ENCODE assay signal across 8 cellular contexts in the genomic region with DNA sequence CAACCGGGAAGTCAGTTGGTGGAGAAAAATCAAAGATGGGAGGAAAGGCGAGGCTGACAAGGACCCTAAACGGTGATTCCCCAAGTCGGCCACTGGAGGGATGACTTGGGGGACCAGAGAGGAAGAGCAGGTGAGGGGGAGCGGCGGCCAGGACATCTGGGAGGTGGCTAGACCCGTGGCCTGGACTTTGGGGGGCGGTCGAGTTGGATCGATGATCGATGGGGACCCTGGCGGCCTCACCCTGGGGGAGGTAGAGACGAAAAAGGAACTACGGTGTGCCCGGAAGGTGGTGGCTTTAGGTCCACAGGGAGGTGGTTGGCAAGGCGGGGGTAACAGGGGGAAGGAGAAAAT. TPM values are rescaled to one million over a fixed set of nuclear protein-coding genes. Genes with fewer than 3 reads are reported as not detected.
DNase-seq lines count a peak whose midpoint lies in the region; ATAC-seq lines count a peak whose summit lies in the region.

No MANE protein-coding gene starts in this region.

- H3K4me3 ChIP-seq in SJSA1 (peak overlapping the region; percentile 47), esophagus (ENCODE audit: low read depth in 1 of 2, low read length in 2 of 2) (peak overlapping the region; percentile 61 to 71), trophoblast cell (ENCODE audit: low read depth, low read length) (no peak overlapping the region)

- peak overlapping the region; percentile 83 for H4K8ac ChIP-seq in trophoblast cell (ENCODE audit: low read depth, low read length)

- H2AK5ac ChIP-seq in trophoblast cell (ENCODE audit: low read length) = peak overlapping the region; percentile 72

- H3K4me1 ChIP-seq in SJSA1 (replicated peaks) (peaks cover 80% of the 10 kb centered on the region), esophagus (ENCODE audit: control insufficient read depth in 2 of 2, insufficient read depth in 2 of 2, low read length in 1 of 2) (peaks cover 15 to 47% of the 10 kb centered on the region in 2 donors), trophoblast cell (ENCODE audit: control insufficient read depth in 1 of 2, insufficient read depth in 2 of 2, low read length in 2 of 2) (peaks cover 48 to 56% of the 10 kb centered on the region in 2 experiments)

- WGBS in esophagus, 2 donors = 10% methylated on average over 16 of the region's 16 CpGs
- WGBS in trophoblast cell (ENCODE audit: extremely low coverage, insufficient coverage, insufficient read length) = no CpG with 5 or more reads among the region's 16 CpGs

- H3K79me1 ChIP-seq in trophoblast cell (ENCODE audit: low read length) = peaks cover 41% of the 10 kb centered on the region

- no peak overlapping the region for H3K9ac ChIP-seq in trophoblast cell (ENCODE audit: low read length)

- no peak overlapping the region for H3K4ac ChIP-seq in trophoblast cell (ENCODE audit: low read depth, low read length)

- H3K23ac ChIP-seq in trophoblast cell (ENCODE audit: low read length) = no peak overlapping the region

- H3K27ac ChIP-seq in SJSA1 (peak overlapping the region; percentile 68), esophagus (ENCODE audit: low read depth in 2 of 2, low read length in 1 of 2) (peak overlapping the region; percentile 98), trophoblast cell (ENCODE audit: low read depth, low read length) (peak overlapping the region; percentile 22)

- DNase-seq in DMS53 (lab: John Stamatoyannopoulos, UW) (peak; percentile 61), DMS53 treated with DMSO at 0.1 percent for 48 hours (lab: John Stamatoyannopoulos, UW; ENCODE audit: unreplicated experiment) (no peak), SJSA1 (ENCODE audit: low read depth in 1 of 2, low spot score in 2 of 2) (no peak), trophoblast cell (no peak), islet precursor cell (no peak), NCI-H1048 (lab: John Stamatoyannopoulos, UW) (no peak)

- peak overlapping the region; percentile 83 for H3K14ac ChIP-seq in trophoblast cell (ENCODE audit: low read length)

- H3K4me2 ChIP-seq in trophoblast cell (ENCODE audit: low read length) = peak overlapping the region; percentile 69

- H2BK5ac ChIP-seq in trophoblast cell (ENCODE audit: low read depth, low read length, poor library complexity) = peak overlapping the region; percentile 65

- H2BK120ac ChIP-seq in trophoblast cell (ENCODE audit: insufficient read depth, low read length, poor library complexity) = peak overlapping the region; percentile 65

- peak overlapping the region; percentile 68 for H3K18ac ChIP-seq in trophoblast cell (ENCODE audit: low read length)

- H3K79me2 ChIP-seq in trophoblast cell (ENCODE audit: control insufficient read depth, insufficient read depth, low read length, poor library complexity) = peaks cover 5% of the 10 kb centered on the region

- peak overlapping the region; percentile 80 for H2BK12ac ChIP-seq in trophoblast cell (ENCODE audit: low read length)

- H3K36me3 ChIP-seq in SJSA1 = peaks cover 30% of the 10 kb centered on the region
- H3K36me3 ChIP-seq in esophagus (ENCODE audit: control insufficient read depth in 2 of 2, insufficient read depth in 2 of 2, low read length in 1 of 2) = peaks cover 6 to 11% of the 10 kb centered on the region in 2 donors
- peaks cover 17 to 21% of the 10 kb centered on the region in 2 experiments for H3K36me3 ChIP-seq in trophoblast cell (ENCODE audit: control insufficient read depth in 1 of 2, insufficient read depth in 2 of 2, low read length in 2 of 2)

- H2AFZ ChIP-seq in trophoblast cell (ENCODE audit: insufficient read depth, low read length, poor library complexity) = peak overlapping the region; percentile 32

- H3K27me3 ChIP-seq in SJSA1 (replicated peaks) (no peaks in the 10 kb centered on the region), esophagus (ENCODE audit: control insufficient read depth in 1 of 2, insufficient read depth in 2 of 2, low read length in 2 of 2) (no peaks in the 10 kb centered on the region), trophoblast cell (ENCODE audit: insufficient read depth, low read length) (no peaks in the 10 kb centered on the region)

- no peaks in the 10 kb centered on the region for H3K9me3 ChIP-seq in SJSA1 (replicated peaks)
- no peaks in the 10 kb centered on the region for H3K9me3 ChIP-seq in esophagus (ENCODE audit: control insufficient read depth in 2 of 2, insufficient read depth in 1 of 2, low read depth in 1 of 2, low read length in 1 of 2)
- H3K9me3 ChIP-seq in trophoblast cell (ENCODE audit: insufficient read depth, low read depth, low read length) = no peaks in the 10 kb centered on the region

- no peak for ATAC-seq in activated CD4-positive, CD25-positive, alpha-beta regulatory T cell treated with anti-CD3 and anti-CD28 coated beads, Interleukin-2, amount 50 U/mL, for 24 hours

- H4K12ac ChIP-seq in trophoblast cell (ENCODE audit: low read depth, low read length) = peak overlapping the region; percentile 33

- H4K91ac ChIP-seq in trophoblast cell (ENCODE audit: low read depth, low read length) = peak overlapping the region; percentile 89

RNA-seq across cellular contexts. Expression of gene CIRBP, which starts 7.6 kb away (rescaled TPM):
- total RNA-seq in SJSA1 (2014; rRNA removed; shearing (Covaris generic)) = 314 and 318 TPM in 2 replicates
- 100 to 1,000 TPM; 231 to 265 TPM for polyA plus RNA-seq in esophagus
- polyA plus RNA-seq in trophoblast cell (2013) = 116 and 120 TPM in 2 replicates

RNA-seq across cellular contexts. Expression of gene MIDN, which starts 13.1 kb away (rescaled TPM):
- total RNA-seq in SJSA1 (2014; rRNA removed; shearing (Covaris generic)) = 3.7 and 7.2 TPM in 2 replicates
- 10 to 100 TPM; 36.4 to 38.7 TPM for polyA plus RNA-seq in esophagus
- polyA plus RNA-seq in trophoblast cell (2013) = 159 and 165 TPM in 2 replicates

RNA-seq across cellular contexts. Expression of gene FAM174C, which starts 13.8 kb away (rescaled TPM):
- 32.2 and 40.6 TPM in 2 replicates for total RNA-seq in SJSA1 (2014; rRNA removed; shearing (Covaris generic))
- polyA plus RNA-seq in esophagus = 10 to 100 TPM; 45.8 to 46.7 TPM
- 58.5 and 63.2 TPM in 2 replicates for polyA plus RNA-seq in trophoblast cell (2013)

RNA-seq across cellular contexts. Expression of gene ATP5F1D, which starts 19.9 kb away (rescaled TPM):
- total RNA-seq in SJSA1 (2014; rRNA removed; shearing (Covaris generic)) = 42.4 and 68.8 TPM in 2 replicates
- 100 to 1,000 TPM; 234 to 289 TPM for polyA plus RNA-seq in esophagus
- polyA plus RNA-seq in trophoblast cell (2013) = 106 and 107 TPM in 2 replicates

RNA-seq across cellular contexts. Expression of gene CBARP, which starts 23.7 kb away (rescaled TPM):
- total RNA-seq in SJSA1 (2014; rRNA removed; shearing (Covaris generic)) = 0.50 and 1.6 TPM in 2 replicates
- polyA plus RNA-seq in esophagus = 1 to 10 TPM in 1 of 2 donors, under 1 TPM in 1; 0.95 to 1.3 TPM
- 3.7 and 4.2 TPM in 2 replicates for polyA plus RNA-seq in trophoblast cell (2013)

Comparison
In these comparisons a context has a peak if more than half of its experiments do, and no peak if none do; other contexts are left out.
1. H3K27ac ChIP-seq: peak in every context shown above with its lines; median percentile 98 in esophagus; 68 in SJSA1; 22 in trophoblast cell.